In genomic region chr7:151769189-151769821, GRCh38 we compare ENCODE assay signal across 10 cellular contexts.
A peak's percentile ranks its signal among the peaks of the same experiment; 100 is the strongest.
DNase-seq lines count a peak whose midpoint lies in the region; ATAC-seq and TF ChIP-seq lines count a peak whose summit lies in the region.
"Had no signal": no experiment of that assay in that cellular context is flagged by ENCODE, and none has a peak within 500 bp of the region (broad histone marks: within the 10 kb centered on the region; RNA-seq: fewer than 3 reads in every experiment).

No MANE protein-coding gene starts in this region.

- H3K4me3 Mint-ChIP-seq in activated CD8-positive, alpha-beta T cell treated with anti-CD3 and anti-CD28 coated beads, Interleukin-2, amount 10 ng/mL, durations not matched to agents 7 days and 5 days: peak overlapping the region; percentile 75
- H3K4me3 Mint-ChIP-seq: CD14-positive monocyte had no signal

- peak overlapping the region; percentile 99 for H3K27ac Mint-ChIP-seq in activated CD8-positive, alpha-beta T cell treated with anti-CD3 and anti-CD28 coated beads, Interleukin-2, amount 10 ng/mL, durations not matched to agents 7 days and 5 days

- peaks cover 36% of the 10 kb centered on the region for H3K36me3 Mint-ChIP-seq in activated CD8-positive, alpha-beta T cell treated with anti-CD3 and anti-CD28 coated beads, Interleukin-2, amount 10 ng/mL, durations not matched to agents 7 days and 5 days (ENCODE audit: low read depth)

- H3K9me3 ChIP-seq in suprapubic skin: no peaks in the 10 kb centered on the region

- DNase-seq in GM10248 (ENCODE audit: extremely low spot score) (peak; percentile 51), left colon (no peak), suprapubic skin (ENCODE audit: low spot score in 2 of 2) (no peak), occipital lobe (lab: John Stamatoyannopoulos, UW) (no peak), islet precursor cell (no peak), glomerular visceral epithelial cell (ENCODE audit: extremely low spot score) (no peak)
- peak; percentile 81 for DNase-seq in activated CD8-positive, alpha-beta T cell treated with anti-CD3 and anti-CD28 coated beads, Interleukin-2, amount 10 ng/mL, durations not matched to agents 7 days and 5 days

- H3K4me1 ChIP-seq in suprapubic skin: no peaks in the 10 kb centered on the region

- intact Hi-C loops in left colon (cut with DNase I, micrococcal nuclease): no loop called here

- TF ChIP-seq POLR2A in suprapubic skin (IDR thresholded peaks at IDR 0.05): no peak

- no peak overlapping the region for H3K4me3 ChIP-seq in suprapubic skin

- CTCF ChIA-PET in GM10248 (lab: Yijun Ruan, JAX): interaction anchor here (3.2 kb wide), 1 partner anchor 10 kb away, joined by 21 read pairs; no protein-coding TSS in a partner anchor
- CTCF ChIA-PET in activated CD8-positive, alpha-beta T cell treated with anti-CD3 and anti-CD28 coated beads, Interleukin-2, amount 10 ng/mL, durations not matched to agents 7 days and 5 days (lab: Charles Lee): interaction anchor here (1.5 to 7.6 kb wide), 6 partner anchors 9 to 321 kb away, joined by 4 to 108 read pairs (median 10); no protein-coding TSS in a partner anchor

- peaks cover 9% of the 10 kb centered on the region for H3K9me3 Mint-ChIP-seq in activated CD8-positive, alpha-beta T cell treated with anti-CD3 and anti-CD28 coated beads, Interleukin-2, amount 10 ng/mL, durations not matched to agents 7 days and 5 days (ENCODE audit: insufficient read depth)

- POLR2A ChIA-PET in GM10248 (lab: Yijun Ruan, JAX): no interaction called here
- POLR2A ChIA-PET in activated CD8-positive, alpha-beta T cell treated with anti-CD3 and anti-CD28 coated beads, Interleukin-2, amount 10 ng/mL, durations not matched to agents 7 days and 5 days (lab: Charles Lee): interaction anchor here (1.1 to 2.6 kb wide), 6 partner anchors 9 to 249 kb away, joined by 3 to 11 read pairs (median 5); partner anchors contain the start of gene RHEB

- TF ChIP-seq CTCF in GM10248 (IDR thresholded peaks at IDR 0.05; ENCODE audit: control extremely low read depth, extremely low read depth, low read depth, missing control alignments) (no peak), suprapubic skin (IDR thresholded peaks at IDR 0.05) (no peak)

- no peak overlapping the region for H3K27ac ChIP-seq in suprapubic skin
- H3K27ac ChIP-seq: neutrophil had no signal

- H3K27me3 ChIP-seq in suprapubic skin: no peaks in the 10 kb centered on the region
- H3K27me3 ChIP-seq: neutrophil had no signal

- no peaks in the 10 kb centered on the region for H3K27me3 Mint-ChIP-seq in activated CD8-positive, alpha-beta T cell treated with anti-CD3 and anti-CD28 coated beads, Interleukin-2, amount 10 ng/mL, durations not matched to agents 7 days and 5 days (ENCODE audit: low read depth)

- 86% methylated on average over 4 of the region's 11 CpGs for WGBS in suprapubic skin

- ATAC-seq in HG02870 (IDR thresholded peaks at IDR 0.05; ENCODE audit: unreplicated experiment) (peak; percentile 76), left colon (peak; percentile 27)
- ATAC-seq in activated CD8-positive, alpha-beta T cell treated with anti-CD3 and anti-CD28 coated beads, Interleukin-2, amount 10 ng/mL, durations not matched to agents 7 days and 5 days: peak; percentile 93

- H3K4me1 Mint-ChIP-seq in activated CD8-positive, alpha-beta T cell treated with anti-CD3 and anti-CD28 coated beads, Interleukin-2, amount 10 ng/mL, durations not matched to agents 7 days and 5 days (ENCODE audit: low read depth): peaks cover 66% of the 10 kb centered on the region

- TF ChIP-seq EP300 in suprapubic skin (IDR thresholded peaks at IDR 0.05): no peak

- H3K36me3 ChIP-seq in suprapubic skin: no peaks in the 10 kb centered on the region
- H3K36me3 ChIP-seq: neutrophil had no signal

Comparison
In these comparisons a context has a peak if more than half of its experiments do, and no peak if none do; other contexts are left out.
1. DNase-seq: peak in GM10248 (single experiment) and activated CD8-positive, alpha-beta T cell treated with anti-CD3 and anti-CD28 coated beads, Interleukin-2, amount 10 ng/mL, durations not matched to agents 7 days and 5 days (single experiment); none in left colon (0 of 2), suprapubic skin (0 of 2), occipital lobe (single experiment), islet precursor cell (single experiment) and glomerular visceral epithelial cell (single experiment).
2. ATAC-seq: peak in every context shown above with its lines; median percentile 93 in activated CD8-positive, alpha-beta T cell treated with anti-CD3 and anti-CD28 coated beads, Interleukin-2, amount 10 ng/mL, durations not matched to agents 7 days and 5 days; 76 in HG02870; 27 in left colon.